Comparison of ENCODE assay signal across 14 cellular contexts in the genomic region with DNA sequence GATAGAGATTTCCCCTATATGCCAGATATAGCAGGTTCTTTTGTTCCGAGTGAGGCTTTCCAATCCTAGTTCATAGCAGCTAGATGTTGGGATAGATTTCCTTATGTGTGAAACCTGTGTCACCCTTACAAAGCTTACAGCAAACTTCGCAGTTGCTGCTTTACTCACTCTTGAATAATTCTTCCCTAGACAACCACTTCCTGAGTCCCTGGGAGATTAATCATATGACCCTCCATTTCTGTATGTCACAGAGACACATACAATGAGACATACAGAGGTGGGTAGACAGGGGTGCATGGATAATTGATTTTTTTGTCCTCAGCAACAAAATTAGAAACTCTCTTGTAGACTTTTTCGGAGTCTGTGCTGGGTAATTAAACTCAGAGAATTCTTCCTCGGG.
DNase-seq lines count a peak whose midpoint lies in the region; ATAC-seq and TF ChIP-seq lines count a peak whose summit lies in the region.
"Had no signal": no experiment of that assay in that cellular context is flagged by ENCODE, and none has a peak within 500 bp of the region (broad histone marks: within the 10 kb centered on the region; RNA-seq: fewer than 3 reads in every experiment).

No MANE protein-coding gene starts in this region.

- no peaks in the 10 kb centered on the region for H3K36me3 Mint-ChIP-seq in endodermal cell (ENCODE audit: low read depth)
- no peaks in the 10 kb centered on the region for H3K36me3 Mint-ChIP-seq in neural progenitor cell
- no peaks in the 10 kb centered on the region for H3K36me3 Mint-ChIP-seq in type B pancreatic cell

- no peaks in the 10 kb centered on the region for H3K79me2 ChIP-seq in neural progenitor cell (ENCODE audit: low read depth)

- H3K9me3 Mint-ChIP-seq in endodermal cell, result no peaks in the 10 kb centered on the region
- H3K9me3 Mint-ChIP-seq in neural progenitor cell, result no peaks in the 10 kb centered on the region
- no peaks in the 10 kb centered on the region for H3K9me3 Mint-ChIP-seq in type B pancreatic cell

- no peaks in the 10 kb centered on the region for H3K36me3 ChIP-seq in endodermal cell (ENCODE audit: control insufficient read depth, insufficient read depth, low read length)
- H3K36me3 ChIP-seq in neural progenitor cell, result no peaks in the 10 kb centered on the region

- H3K4me3 Mint-ChIP-seq in endodermal cell, result no peak overlapping the region
- no peak overlapping the region for H3K4me3 Mint-ChIP-seq in neural progenitor cell
- no peak overlapping the region for H3K4me3 Mint-ChIP-seq in type B pancreatic cell

- no peak overlapping the region for H3K4me2 ChIP-seq in neural progenitor cell

- no peaks in the 10 kb centered on the region for H4K20me1 ChIP-seq in neural progenitor cell (ENCODE audit: low read depth)

- H3F3A ChIP-seq in neural progenitor cell (ENCODE audit: low read depth), result no peaks in the 10 kb centered on the region

- H3K27me3 ChIP-seq in endodermal cell (ENCODE audit: control insufficient read depth, insufficient read depth, low read length, poor library complexity, severe bottlenecking) (no peaks in the 10 kb centered on the region), neural progenitor cell (no peaks in the 10 kb centered on the region)

- peaks cover 23% of the 10 kb centered on the region for H3K9me3 ChIP-seq in endodermal cell (ENCODE audit: control insufficient read depth, low read length)
- H3K9me3 ChIP-seq in neural progenitor cell (ENCODE audit: low read depth), result no peaks in the 10 kb centered on the region

- H3K4me1 Mint-ChIP-seq in endodermal cell (peaks cover 21% of the 10 kb centered on the region), neural progenitor cell (peaks cover 28% of the 10 kb centered on the region), type B pancreatic cell (ENCODE audit: unreplicated experiment) (peaks cover 29% of the 10 kb centered on the region)

- H3K4me3 ChIP-seq in endodermal cell (ENCODE audit: low read length), result no peak overlapping the region
- H3K4me3 ChIP-seq in neural progenitor cell, result no peak overlapping the region

- peak overlapping the region; percentile 7 for H2AFZ ChIP-seq in neural progenitor cell (replicated peaks)

- no peak for TF ChIP-seq CTCF in RWPE1 (conservative IDR thresholded peaks at IDR 0.05; ENCODE audit: low read depth)
- no peak for TF ChIP-seq CTCF in endodermal cell (conservative IDR thresholded peaks at IDR 0.05)
- no peak for TF ChIP-seq CTCF in neural progenitor cell (IDR thresholded peaks at IDR 0.05)
- no peak for TF ChIP-seq CTCF in type B pancreatic cell (conservative IDR thresholded peaks at IDR 0.05)

- POLR2A ChIA-PET in RWPE1 (lab: Yijun Ruan, JAX; ENCODE audit: low non-redundant PET), result no interaction called here

- H3K27ac ChIP-seq in RWPE1 (no peak overlapping the region), endodermal cell (ENCODE audit: low read depth, low read length) (peak overlapping the region; percentile 71), neural progenitor cell (no peak overlapping the region)
- H3K27ac ChIP-seq: C4-2B had no signal

- peak overlapping the region; percentile 49 for H3K27ac Mint-ChIP-seq in endodermal cell
- no peak overlapping the region for H3K27ac Mint-ChIP-seq in neural progenitor cell
- no peak overlapping the region for H3K27ac Mint-ChIP-seq in type B pancreatic cell

- ATAC-seq in HG02884 (IDR thresholded peaks at IDR 0.05; ENCODE audit: unreplicated experiment) (no peak), HG02981 (IDR thresholded peaks at IDR 0.05; ENCODE audit: unreplicated experiment) (no peak)

- 80 to 89% methylated on average over 2 to 4 of the region's 4 CpGs for WGBS in endodermal cell (ENCODE audit: insufficient coverage in 1 of 2, insufficient read length in 1 of 2), 2 experiments

- H3K4me1 ChIP-seq in endodermal cell (ENCODE audit: control insufficient read depth, insufficient read depth, low read length) (no peaks in the 10 kb centered on the region), neural progenitor cell (peaks cover 16% of the 10 kb centered on the region)

- H3K9ac ChIP-seq in endodermal cell (ENCODE audit: extremely low read depth, low read length, poor library complexity, severe bottlenecking) (no peak overlapping the region), neural progenitor cell (no peak overlapping the region)

- H3K27me3 Mint-ChIP-seq in endodermal cell (ENCODE audit: insufficient read depth) (no peaks in the 10 kb centered on the region), neural progenitor cell (ENCODE audit: insufficient read depth, low read depth) (no peaks in the 10 kb centered on the region), type B pancreatic cell (no peaks in the 10 kb centered on the region)

- DNase-seq in COLO829 (ENCODE audit: low spot score) (peak; percentile 77), RWPE1 (ENCODE audit: low spot score) (peak; percentile 29), endodermal cell (no peak), neural progenitor cell (ENCODE audit: low spot score) (no peak), type B pancreatic cell (ENCODE audit: extremely low spot score, unreplicated experiment) (no peak), OCI-M1 (lab: John Stamatoyannopoulos, UW) (no peak)
- DNase-seq: activated CD4-positive, alpha-beta T cell treated with anti-CD3 and anti-CD28 coated beads, Interleukin-2, amount 50 U/mL, for 48 hours; activated naive CD4-positive, alpha-beta T cell treated with anti-CD3 and anti-CD28 coated beads, Interleukin-2, amount 50 U/mL, for 16 hours; effector memory CD4-positive, alpha-beta T cell; NCI-H1105 treated with DMSO at 0.1 percent for 48 hours; NCI-H526 treated with DMSO at 0.1 percent for 48 hours had no signal

- CTCF ChIA-PET in RWPE1 (lab: Yijun Ruan, JAX), result no interaction called here

Comparison
In these comparisons a context has a peak if more than half of its experiments do, and no peak if none do; other contexts are left out.
1. DNase-seq: peak in COLO829 (single experiment) and RWPE1 (single experiment); none in endodermal cell (single experiment), neural progenitor cell (single experiment), type B pancreatic cell (single experiment) and OCI-M1 (single experiment).